ENCODE assay signal across 2 cellular contexts in genomic region chr10:21675157-21675796, GRCh38.
TF ChIP-seq lines count a peak whose summit lies in the region.

No MANE protein-coding gene starts in this region.

TF ChIP-seq in GM23338, 12 proteins besides CTCF, POLR2A, EP300 and RAD21 (continued from another document):
- TF ChIP-seq STAT1 (IDR thresholded peaks at IDR 0.05; ENCODE audit: unreplicated experiment) (no peak), ZNF462 (CRISPR knock-in tag; IDR thresholded peaks at IDR 0.05) (no peak), EZH2 (IDR thresholded peaks at IDR 0.05; ENCODE audit: low read depth, unreplicated experiment) (no peak), POLR2AphosphoS5 (IDR thresholded peaks at IDR 0.05; ENCODE audit: low read depth) (no peak), ZNF114 (CRISPR knock-in tag; IDR thresholded peaks at IDR 0.05) (no peak), ETS1 (IDR thresholded peaks at IDR 0.05) (no peak), JUNB (IDR thresholded peaks at IDR 0.05; ENCODE audit: unreplicated experiment) (no peak)

TF ChIP-seq in GM12878, 131 proteins besides CTCF, POLR2A, EP300 and RAD21 (continued from another document):
- TF ChIP-seq ELK1 (IDR thresholded peaks at IDR 0.05; ENCODE audit: low read depth, low read length) = no peak
- TF ChIP-seq ZNF207 (IDR thresholded peaks at IDR 0.05; ENCODE audit: borderline replicate concordance) = no peak
- TF ChIP-seq SMC3 (IDR thresholded peaks at IDR 0.05; ENCODE audit: borderline replicate concordance, low read length) = peak; percentile 28; the same call in 1 of the 2 replicates
- TF ChIP-seq ASH2L (IDR thresholded peaks at IDR 0.05; ENCODE audit: borderline replicate concordance, low read depth) = no peak
